Comparison of ENCODE assay signal across 1 cellular context in genomic region chr1:66351913-66352312, GRCh38.
TF ChIP-seq lines count a peak whose summit lies in the region.

No MANE protein-coding gene starts in this region.

TF ChIP-seq in GM12878, 131 proteins besides CTCF, POLR2A, EP300 and RAD21 (continued from another document):
- no peak for TF ChIP-seq REST (IDR thresholded peaks at IDR 0.05; ENCODE audit: low read depth, low read length)
- TF ChIP-seq BMI1 (IDR thresholded peaks at IDR 0.05; ENCODE audit: borderline replicate concordance), result peak; percentile 86
- TF ChIP-seq YBX1 (IDR thresholded peaks at IDR 0.05), result no peak
- TF ChIP-seq IKZF2 (IDR thresholded peaks at IDR 0.05), result no peak
- no peak for TF ChIP-seq POLR2AphosphoS2 (IDR thresholded peaks at IDR 0.05; ENCODE audit: low read depth, low read length)
- TF ChIP-seq PML (IDR thresholded peaks at IDR 0.05; ENCODE audit: low read length), result 0 out of 2 replicates have a peak, but pooled peaks have one; percentile 2
- peak; percentile 34; the same call in 1 of the 2 replicates for TF ChIP-seq RUNX3 (IDR thresholded peaks at IDR 0.05; ENCODE audit: low read length)
- TF ChIP-seq MLLT1 (IDR thresholded peaks at IDR 0.05), result no peak
- peak; percentile 63; the same call in 1 of the 2 replicates for TF ChIP-seq POLR2AphosphoS5 (IDR thresholded peaks at IDR 0.05; ENCODE audit: low read length)
